Comparison of ENCODE assay signal across 13 cellular contexts in genomic region chr12:130456375-130457199, GRCh38.
DNase-seq lines count a peak whose midpoint lies in the region; ATAC-seq and TF ChIP-seq lines count a peak whose summit lies in the region.
"Had no signal": no experiment of that assay in that cellular context is flagged by ENCODE, and none has a peak within 500 bp of the region (broad histone marks: within the 10 kb centered on the region; RNA-seq: fewer than 3 reads in every experiment).

No MANE protein-coding gene starts in this region.

- no peak overlapping the region for H3K9ac ChIP-seq in DND-41 (ENCODE audit: low read depth, low read length)

- peak; percentile 17 for DNase-seq in DND-41
- peak; percentile 51 for DNase-seq in NCI-H187 treated with DMSO at 0.1 percent for 48 hours (lab: John Stamatoyannopoulos, UW)
- peak in 48 of 58 donors; percentile 3 to 83 (median 34) for DNase-seq in anterior cingulate cortex (lab: John Stamatoyannopoulos, UW)
- DNase-seq in midbrain (lab: John Stamatoyannopoulos, UW) = peak; percentile 4
- DNase-seq in stimulated activated naive CD4-positive, alpha-beta T cell (lab: John Stamatoyannopoulos, UW) = no peak
- DNase-seq in osteocyte (ENCODE audit: extremely low spot score, unreplicated experiment) = no peak
- DNase-seq: natural killer cell had no signal

- H3K79me2 ChIP-seq in DND-41 (ENCODE audit: insufficient read depth, low read length) = no peaks in the 10 kb centered on the region

- H3K4me1 Mint-ChIP-seq in activated T-helper 17 cell treated with anti-CD3 and anti-CD28 coated beads, Interleukin-2, amount 50 U/mL, for 72 hours = no peaks in the 10 kb centered on the region
- H3K4me1 Mint-ChIP-seq in osteocyte (ENCODE audit: unreplicated experiment) = no peaks in the 10 kb centered on the region
- H3K4me1 Mint-ChIP-seq: activated naive CD4-positive, alpha-beta T cell treated with anti-CD3 and anti-CD28 coated beads, Interleukin-2, amount 50 U/mL, for 24 hours; natural killer cell had no signal

- no peak overlapping the region for H3K4me2 ChIP-seq in DND-41 (ENCODE audit: insufficient read depth, low read length)

- no peaks in the 10 kb centered on the region for H3K27me3 ChIP-seq in DND-41 (ENCODE audit: insufficient read depth, low read length, poor library complexity)

- TF ChIP-seq CTCF in DND-41 (IDR thresholded peaks at IDR 0.05; ENCODE audit: borderline replicate concordance, extremely low read depth, low read length, poor library complexity, severe bottlenecking) = no peak
- TF ChIP-seq CTCF in osteocyte (IDR thresholded peaks at IDR 0.05) = no peak

- no peaks in the 10 kb centered on the region for H3K9me3 Mint-ChIP-seq in activated T-helper 17 cell treated with anti-CD3 and anti-CD28 coated beads, Interleukin-2, amount 50 U/mL, for 72 hours
- H3K9me3 Mint-ChIP-seq in osteocyte (ENCODE audit: unreplicated experiment) = no peaks in the 10 kb centered on the region
- H3K9me3 Mint-ChIP-seq: activated naive CD4-positive, alpha-beta T cell treated with anti-CD3 and anti-CD28 coated beads, Interleukin-2, amount 50 U/mL, for 24 hours; natural killer cell had no signal

- no peak overlapping the region for H3K4me3 Mint-ChIP-seq in activated T-helper 17 cell treated with anti-CD3 and anti-CD28 coated beads, Interleukin-2, amount 50 U/mL, for 72 hours
- no peak overlapping the region for H3K4me3 Mint-ChIP-seq in osteocyte (ENCODE audit: unreplicated experiment)
- H3K4me3 Mint-ChIP-seq: activated naive CD4-positive, alpha-beta T cell treated with anti-CD3 and anti-CD28 coated beads, Interleukin-2, amount 50 U/mL, for 24 hours; natural killer cell had no signal

- H3K9me3 ChIP-seq in DND-41 (ENCODE audit: insufficient read depth, low read length, severe bottlenecking) = no peaks in the 10 kb centered on the region
- H3K9me3 ChIP-seq: left lung had no signal

- H3K27ac Mint-ChIP-seq in activated T-helper 17 cell treated with anti-CD3 and anti-CD28 coated beads, Interleukin-2, amount 50 U/mL, for 72 hours = no peak overlapping the region
- no peak overlapping the region for H3K27ac Mint-ChIP-seq in osteocyte (ENCODE audit: unreplicated experiment)
- H3K27ac Mint-ChIP-seq: activated naive CD4-positive, alpha-beta T cell treated with anti-CD3 and anti-CD28 coated beads, Interleukin-2, amount 50 U/mL, for 24 hours; natural killer cell had no signal

- H3K27me3 Mint-ChIP-seq in activated T-helper 17 cell treated with anti-CD3 and anti-CD28 coated beads, Interleukin-2, amount 50 U/mL, for 72 hours = no peaks in the 10 kb centered on the region
- H3K27me3 Mint-ChIP-seq in osteocyte (ENCODE audit: unreplicated experiment) = no peaks in the 10 kb centered on the region
- H3K27me3 Mint-ChIP-seq: activated naive CD4-positive, alpha-beta T cell treated with anti-CD3 and anti-CD28 coated beads, Interleukin-2, amount 50 U/mL, for 24 hours had no signal

- peak; percentile 23; the same call in 1 of the 3 replicates for ATAC-seq in DND-41 (ENCODE audit: insufficient read depth, low read depth)
- no peak for ATAC-seq in activated T-helper 17 cell treated with anti-CD3 and anti-CD28 coated beads, Interleukin-2, amount 50 U/mL, for 72 hours (replicated peaks)
- ATAC-seq in SK-N-SH treated with all-trans-retinoic acid at 6 μM for 48 hours = no peak
- ATAC-seq: left lung, natural killer cell had no signal

- H3K36me3 ChIP-seq in DND-41 (ENCODE audit: insufficient read depth, low read length) = no peaks in the 10 kb centered on the region
- H3K36me3 ChIP-seq: left lung had no signal

- no peak overlapping the region for H3K4me3 ChIP-seq in DND-41 (ENCODE audit: low read depth in 1 of 2, low read length in 2 of 2)
- H3K4me3 ChIP-seq: left lung, skin epidermis had no signal

- no peak overlapping the region for H3K27ac ChIP-seq in DND-41 (ENCODE audit: low read length)
- H3K27ac ChIP-seq: C4-2B, left lung, skin epidermis had no signal

- H2AFZ ChIP-seq in DND-41 (ENCODE audit: low read depth, low read length) = no peak overlapping the region

- H3K4me1 ChIP-seq in DND-41 (ENCODE audit: insufficient read depth, low read length) = no peaks in the 10 kb centered on the region
- H3K4me1 ChIP-seq: left lung had no signal

- no peaks in the 10 kb centered on the region for H4K20me1 ChIP-seq in DND-41 (ENCODE audit: insufficient read depth, low read length)

- no peaks in the 10 kb centered on the region for H3K36me3 Mint-ChIP-seq in activated T-helper 17 cell treated with anti-CD3 and anti-CD28 coated beads, Interleukin-2, amount 50 U/mL, for 72 hours (ENCODE audit: low read depth)
- no peaks in the 10 kb centered on the region for H3K36me3 Mint-ChIP-seq in osteocyte (ENCODE audit: unreplicated experiment)
- H3K36me3 Mint-ChIP-seq: activated naive CD4-positive, alpha-beta T cell treated with anti-CD3 and anti-CD28 coated beads, Interleukin-2, amount 50 U/mL, for 24 hours; natural killer cell had no signal

TF ChIP-seq in SK-N-SH treated with all-trans-retinoic acid at 6 μM for 48 hours, 23 proteins besides CTCF, POLR2A, EP300 and RAD21:
- no peak for TF ChIP-seq OSR1 (CRISPR knock-in tag; IDR thresholded peaks at IDR 0.05)
- no peak for TF ChIP-seq ZFP3 (CRISPR knock-in tag; IDR thresholded peaks at IDR 0.05)
- TF ChIP-seq ZFP30 (CRISPR knock-in tag; IDR thresholded peaks at IDR 0.05) = no peak
- TF ChIP-seq ARNTL (CRISPR knock-in tag; IDR thresholded peaks at IDR 0.05; ENCODE audit: borderline replicate concordance, low read depth) = no peak
- no peak for TF ChIP-seq CSDC2 (CRISPR knock-in tag; IDR thresholded peaks at IDR 0.05)
- TF ChIP-seq SNAI2 (CRISPR knock-in tag; IDR thresholded peaks at IDR 0.05) = no peak
- TF ChIP-seq, protein P1, sequence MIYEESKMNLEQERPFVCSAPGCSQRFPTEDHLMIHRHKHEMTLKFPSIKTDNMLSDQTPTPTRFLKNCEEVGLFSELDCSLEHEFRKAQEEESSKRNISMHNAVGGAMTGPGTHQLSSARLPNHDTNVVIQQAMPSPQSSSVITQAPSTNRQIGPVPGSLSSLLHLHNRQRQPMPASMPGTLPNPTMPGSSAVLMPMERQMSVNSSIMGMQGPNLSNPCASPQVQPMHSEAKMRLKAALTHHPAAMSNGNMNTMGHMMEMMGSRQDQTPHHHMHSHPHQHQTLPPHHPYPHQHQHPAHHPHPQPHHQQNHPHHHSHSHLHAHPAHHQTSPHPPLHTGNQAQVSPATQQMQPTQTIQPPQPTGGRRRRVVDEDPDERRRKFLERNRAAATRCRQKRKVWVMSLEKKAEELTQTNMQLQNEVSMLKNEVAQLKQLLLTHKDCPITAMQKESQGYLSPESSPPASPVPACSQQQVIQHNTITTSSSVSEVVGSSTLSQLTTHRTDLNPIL (CRISPR knock-in tag; IDR thresholded peaks at IDR 0.05; ENCODE audit: low read depth) = no peak
- TF ChIP-seq TOX (CRISPR knock-in tag; IDR thresholded peaks at IDR 0.05; ENCODE audit: borderline replicate concordance) = no peak
- TF ChIP-seq ESRRG (CRISPR knock-in tag; IDR thresholded peaks at IDR 0.05) = no peak
- TF ChIP-seq, protein P2, sequence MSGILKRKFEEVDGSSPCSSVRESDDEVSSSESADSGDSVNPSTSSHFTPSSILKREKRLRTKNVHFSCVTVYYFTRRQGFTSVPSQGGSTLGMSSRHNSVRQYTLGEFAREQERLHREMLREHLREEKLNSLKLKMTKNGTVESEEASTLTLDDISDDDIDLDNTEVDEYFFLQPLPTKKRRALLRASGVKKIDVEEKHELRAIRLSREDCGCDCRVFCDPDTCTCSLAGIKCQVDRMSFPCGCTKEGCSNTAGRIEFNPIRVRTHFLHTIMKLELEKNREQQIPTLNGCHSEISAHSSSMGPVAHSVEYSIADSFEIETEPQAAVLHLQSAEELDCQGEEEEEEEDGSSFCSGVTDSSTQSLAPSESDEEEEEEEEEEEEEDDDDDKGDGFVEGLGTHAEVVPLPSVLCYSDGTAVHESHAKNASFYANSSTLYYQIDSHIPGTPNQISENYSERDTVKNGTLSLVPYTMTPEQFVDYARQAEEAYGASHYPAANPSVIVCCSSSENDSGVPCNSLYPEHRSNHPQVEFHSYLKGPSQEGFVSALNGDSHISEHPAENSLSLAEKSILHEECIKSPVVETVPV (CRISPR knock-in tag; IDR thresholded peaks at IDR 0.05) = no peak
- no peak for TF ChIP-seq RARB (CRISPR knock-in tag; IDR thresholded peaks at IDR 0.05)
- TF ChIP-seq ZNF565 (CRISPR knock-in tag; conservative IDR thresholded peaks at IDR 0.05; ENCODE audit: low read depth) = no peak
- no peak for TF ChIP-seq ZNF8 (CRISPR knock-in tag; IDR thresholded peaks at IDR 0.05)
TF ChIP-seq in SK-N-SH treated with all-trans-retinoic acid at 6 μM for 48 hours: peak in this region for 0.

Comparison
In these comparisons a context has a peak if more than half of its experiments do, and no peak if none do; other contexts are left out.
1. DNase-seq: peak in DND-41 (single experiment), NCI-H187 treated with DMSO at 0.1 percent for 48 hours (single experiment), anterior cingulate cortex (48 of 58) and midbrain (single experiment); none in stimulated activated naive CD4-positive, alpha-beta T cell (0 of 6) and osteocyte (single experiment).